In genomic region chr13:23513460-23513859, GRCh38 we compare ENCODE assay signal across 21 cellular contexts.
"Had no signal": no experiment of that assay in that cellular context is flagged by ENCODE, and none has a peak within 500 bp of the region (broad histone marks: within the 10 kb centered on the region; RNA-seq: fewer than 3 reads in every experiment).

No MANE protein-coding gene starts in this region.

- H3K4me3 ChIP-seq: prostate gland, right lobe of liver, testis had no signal

- H3K27ac Mint-ChIP-seq: activated CD8-positive, alpha-beta memory T cell treated with anti-CD3 and anti-CD28 coated beads, Interleukin-2, amount 10 ng/mL, durations not matched to agents 7 days and 5 days; activated naive CD8-positive, alpha-beta T cell; dendritic cell treated with granulocyte-macrophage colony-stimulating factor and Interleukin-4, amounts not matched to agents 40 ng/mL and 50 ng/mL, for 4 days; natural killer cell treated with Interleukin-12 subunit alpha and Interleukin-12 subunit beta and Interleukin-15 and Interleukin-18, amount 100 ng/mL, for 72 hours; T-cell had no signal

- H3K27me3 ChIP-seq: right lobe of liver, testis had no signal

- DNase-seq: activated CD4-positive, alpha-beta T cell treated with anti-CD3 and anti-CD28 coated beads for 1 hour; activated CD4-positive, alpha-beta T cell treated with anti-CD3 and anti-CD28 coated beads, Interleukin-2, amount 50 U/mL, for 48 hours; activated CD8-positive, alpha-beta memory T cell treated with anti-CD3 and anti-CD28 coated beads, Interleukin-2, amount 10 ng/mL, durations not matched to agents 7 days and 5 days; activated gamma-delta T cell; activated T-cell treated with anti-CD3 and anti-CD28 coated beads, Interleukin-2, amount 50 U/mL, for 4 hours; amniotic stem cell; effector memory CD4-positive, alpha-beta T cell; hypothalamus; mesenchymal stem cell; occipital lobe; right lobe of liver; SK-N-SH; stimulated activated CD4-positive, alpha-beta T cell treated with anti-CD3 and anti-CD28 coated beads, Interleukin-1b, Interleukin-23, amount 100 ng/mL, for 48 hours; stimulated activated naive CD8-positive, alpha-beta T cell treated with anti-CD3 and anti-CD28 coated beads, Interleukin-15, amount 100 ng/mL, for 72 hours; T-cell; T-helper 9 cell; testis had no signal

- H3K4me3 Mint-ChIP-seq: activated CD8-positive, alpha-beta memory T cell treated with anti-CD3 and anti-CD28 coated beads, Interleukin-2, amount 10 ng/mL, durations not matched to agents 7 days and 5 days; activated naive CD8-positive, alpha-beta T cell; activated T-cell treated with anti-CD3 and anti-CD28 coated beads, Interleukin-2, amount 50 U/mL, for 4 hours; dendritic cell treated with granulocyte-macrophage colony-stimulating factor and Interleukin-4, amounts not matched to agents 40 ng/mL and 50 ng/mL, for 4 days; natural killer cell treated with Interleukin-12 subunit alpha and Interleukin-12 subunit beta and Interleukin-15 and Interleukin-18, amount 100 ng/mL, for 72 hours; stimulated activated naive CD8-positive, alpha-beta T cell treated with anti-CD3 and anti-CD28 coated beads, Interleukin-15, amount 100 ng/mL, for 72 hours; T-cell had no signal

- H3K9me3 Mint-ChIP-seq: activated T-cell treated with anti-CD3 and anti-CD28 coated beads, Interleukin-2, amount 50 U/mL, for 4 hours; dendritic cell treated with granulocyte-macrophage colony-stimulating factor and Interleukin-4, amounts not matched to agents 40 ng/mL and 50 ng/mL, for 4 days; natural killer cell treated with Interleukin-12 subunit alpha and Interleukin-12 subunit beta and Interleukin-15 and Interleukin-18, amount 100 ng/mL, for 72 hours; stimulated activated naive CD8-positive, alpha-beta T cell treated with anti-CD3 and anti-CD28 coated beads, Interleukin-15, amount 100 ng/mL, for 72 hours; T-cell had no signal

- H3K36me3 ChIP-seq: prostate gland, right lobe of liver had no signal

- H3K9ac ChIP-seq: SK-N-SH had no signal

- H3K36me3 Mint-ChIP-seq: activated CD8-positive, alpha-beta memory T cell treated with anti-CD3 and anti-CD28 coated beads, Interleukin-2, amount 10 ng/mL, durations not matched to agents 7 days and 5 days; activated naive CD8-positive, alpha-beta T cell; natural killer cell treated with Interleukin-12 subunit alpha and Interleukin-12 subunit beta and Interleukin-15 and Interleukin-18, amount 100 ng/mL, for 72 hours; T-cell had no signal

- H3K4me1 ChIP-seq: prostate gland, right lobe of liver, testis had no signal

- H3K4me2 ChIP-seq: SK-N-SH had no signal

- H3K27ac ChIP-seq: prostate gland, right lobe of liver, testis had no signal

- H3K9me3 ChIP-seq: prostate gland, right lobe of liver, SK-N-SH, testis had no signal

- ATAC-seq: activated CD8-positive, alpha-beta memory T cell treated with anti-CD3 and anti-CD28 coated beads, Interleukin-2, amount 10 ng/mL, durations not matched to agents 7 days and 5 days; activated T-cell treated with anti-CD3 and anti-CD28 coated beads, Interleukin-2, amount 50 U/mL, for 4 hours; natural killer cell treated with Interleukin-12 subunit alpha and Interleukin-12 subunit beta and Interleukin-15 and Interleukin-18, amount 100 ng/mL, for 72 hours; right lobe of liver; stimulated activated naive CD8-positive, alpha-beta T cell treated with anti-CD3 and anti-CD28 coated beads, Interleukin-15, amount 100 ng/mL, for 72 hours; T-cell had no signal

- H3K4me1 Mint-ChIP-seq: activated CD8-positive, alpha-beta memory T cell treated with anti-CD3 and anti-CD28 coated beads, Interleukin-2, amount 10 ng/mL, durations not matched to agents 7 days and 5 days; stimulated activated naive CD8-positive, alpha-beta T cell treated with anti-CD3 and anti-CD28 coated beads, Interleukin-15, amount 100 ng/mL, for 72 hours; T-cell had no signal
